29 cellular contexts compared by ENCODE assay signal in the genomic region with DNA sequence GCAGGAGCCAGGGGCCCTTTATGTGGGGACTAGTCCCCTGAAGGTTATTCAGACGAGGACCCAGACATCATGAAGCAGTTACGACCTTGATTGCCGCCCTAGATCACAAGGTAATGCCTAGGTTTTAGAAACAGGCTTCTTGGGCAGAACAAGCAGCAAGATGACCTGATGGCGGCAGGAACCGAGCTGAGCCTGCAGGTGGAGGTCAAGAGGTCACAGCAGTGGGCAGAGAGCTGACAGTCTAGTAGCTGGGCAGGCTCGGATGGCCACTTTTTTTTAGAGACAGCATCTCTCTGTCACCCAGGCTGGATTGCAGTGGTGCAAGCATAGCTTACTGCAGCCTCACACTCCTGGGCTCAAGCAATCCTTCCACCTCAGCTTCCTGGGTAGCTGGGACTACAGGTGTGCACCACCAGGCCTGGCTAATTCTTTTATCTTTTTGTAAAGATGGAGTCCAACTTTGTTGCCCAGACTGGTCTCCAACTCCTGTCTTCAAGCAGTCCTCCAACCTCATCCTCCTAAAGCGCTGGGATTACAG.
"Had no signal": no experiment of that assay in that cellular context is flagged by ENCODE, and none has a peak within 500 bp of the region (broad histone marks: within the 10 kb centered on the region; RNA-seq: fewer than 3 reads in every experiment).

No MANE protein-coding gene starts in this region.

- H3K4me3 Mint-ChIP-seq: activated B cell treated with CpG ODN at 0.5 μM for 24 hours; activated CD4-positive, alpha-beta T cell treated with anti-CD3 and anti-CD28 coated beads, Interleukin-2, amount 10 ng/mL, durations not matched to agents 24 days and 14 days; activated naive CD8-positive, alpha-beta T cell treated with anti-CD3 and anti-CD28 coated beads, Interleukin-2, amount 10 ng/mL, durations not matched to agents 7 days and 5 days; T-cell had no signal

- H3K4me3 ChIP-seq: adrenal gland, K562, SK-N-MC had no signal

- H3K27me3 Mint-ChIP-seq: activated naive CD8-positive, alpha-beta T cell treated with anti-CD3 and anti-CD28 coated beads, Interleukin-2, amount 10 ng/mL, durations not matched to agents 7 days and 5 days had no signal

- H3K27ac Mint-ChIP-seq: activated B cell treated with CpG ODN at 0.5 μM for 24 hours; activated CD4-positive, alpha-beta T cell treated with anti-CD3 and anti-CD28 coated beads, Interleukin-2, amount 10 ng/mL, durations not matched to agents 24 days and 14 days; activated naive CD8-positive, alpha-beta T cell treated with anti-CD3 and anti-CD28 coated beads, Interleukin-2, amount 10 ng/mL, durations not matched to agents 7 days and 5 days; T-cell had no signal

- FAIRE-seq: K562, TTC549 had no signal

- H3K27ac ChIP-seq: adrenal gland, SK-N-MC had no signal

- H3K9me3 ChIP-seq: adrenal gland had no signal

- ATAC-seq: K562, Panc1, Right ventricle myocardium inferior, T-cell had no signal

- H3K27me3 ChIP-seq: adrenal gland had no signal

- DNase-seq: activated B cell treated with CpG ODN at 0.5 μM for 24 hours; activated CD4-positive, alpha-beta T cell treated with anti-CD3 and anti-CD28 coated beads for 1 hour; activated CD4-positive, alpha-beta T cell treated with anti-CD3 and anti-CD28 coated beads, Interleukin-2, amount 10 ng/mL, durations not matched to agents 24 days and 14 days; activated CD4-positive, alpha-beta T cell treated with anti-CD3 and anti-CD28 coated beads, Interleukin-2, amount 50 U/mL, for 48 hours; activated naive CD4-positive, alpha-beta T cell treated with anti-CD3 and anti-CD28 coated beads, Interleukin-2, amount 50 U/mL, for 16 hours; activated naive CD8-positive, alpha-beta T cell treated with anti-CD3 and anti-CD28 coated beads, Interleukin-2, amount 10 ng/mL, durations not matched to agents 7 days and 5 days; activated T-cell treated with anti-CD3 and anti-CD28 coated beads, Interleukin-2, amount 50 U/mL, for 1 hour; adrenal gland; anterior cingulate cortex; Karpas-422; MM.1S; NCI-H1105 treated with DMSO at 0.1 percent for 48 hours; NCI-H1436 treated with DMSO at 0.1 percent for 48 hours; NCI-H187; NCI-H2081; NCI-H345; NCI-H510A; NCI-H526 treated with DMSO at 0.1 percent for 48 hours; NK-92 treated with Interleukin-12 subunit alpha and Interleukin-12 subunit beta, amount 100 ng/mL, for 24 hours; OCI-M1; RPMI8226; T-cell; T-helper 2 cell; T1000 had no signal

- H3K9me3 Mint-ChIP-seq: activated B cell treated with CpG ODN at 0.5 μM for 24 hours; activated CD4-positive, alpha-beta T cell treated with anti-CD3 and anti-CD28 coated beads, Interleukin-2, amount 10 ng/mL, durations not matched to agents 24 days and 14 days; activated naive CD8-positive, alpha-beta T cell treated with anti-CD3 and anti-CD28 coated beads, Interleukin-2, amount 10 ng/mL, durations not matched to agents 7 days and 5 days; T-cell had no signal

- H3K4me1 Mint-ChIP-seq: activated B cell treated with CpG ODN at 0.5 μM for 24 hours; activated CD4-positive, alpha-beta T cell treated with anti-CD3 and anti-CD28 coated beads, Interleukin-2, amount 10 ng/mL, durations not matched to agents 24 days and 14 days; T-cell had no signal

- H3K36me3 Mint-ChIP-seq: activated naive CD8-positive, alpha-beta T cell treated with anti-CD3 and anti-CD28 coated beads, Interleukin-2, amount 10 ng/mL, durations not matched to agents 7 days and 5 days; T-cell had no signal

- H3K36me3 ChIP-seq: adrenal gland had no signal
